In the genomic region with DNA sequence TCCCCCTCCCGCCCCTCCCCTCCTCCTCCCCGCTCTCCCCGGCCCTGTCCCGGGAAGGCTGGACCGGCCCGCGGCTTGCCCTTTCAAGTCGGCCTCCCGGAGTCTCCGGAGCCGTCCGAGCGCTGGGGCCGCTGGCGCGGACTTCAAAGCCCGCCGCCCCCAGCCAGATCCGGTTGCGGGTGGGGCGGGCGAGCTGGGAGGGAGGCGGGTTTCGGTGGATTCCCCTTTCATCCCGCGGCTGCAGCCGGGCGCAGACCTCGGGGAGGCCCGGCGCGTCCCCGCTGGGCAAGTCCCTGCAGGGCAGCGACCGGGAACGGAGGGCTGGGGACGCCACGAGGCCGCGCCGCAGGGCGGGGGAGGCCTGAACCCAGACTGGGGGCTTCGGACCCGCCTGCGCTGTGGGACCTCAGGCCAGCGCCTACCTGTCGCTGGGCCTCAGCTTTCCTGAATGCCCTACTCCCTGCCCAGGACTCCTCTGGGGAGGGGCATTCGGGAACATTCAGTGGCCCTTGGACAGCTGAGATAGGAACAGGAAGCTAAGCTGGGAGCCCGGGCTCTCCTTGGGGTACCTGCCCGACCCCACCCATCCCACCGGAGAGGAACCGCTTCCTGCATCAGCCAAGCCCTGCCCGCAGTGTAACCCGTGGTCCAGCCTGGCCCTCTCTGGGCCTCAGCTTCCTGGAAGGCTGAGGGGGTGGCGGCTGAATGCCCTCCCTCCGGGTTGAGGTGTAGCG, we compare ENCODE assay signal across 8 cellular contexts. TPM values are rescaled to one million over a fixed set of nuclear protein-coding genes. Genes with fewer than 3 reads are reported as not detected.
DNase-seq lines count a peak whose midpoint lies in the region; ATAC-seq and TF ChIP-seq lines count a peak whose summit lies in the region.

No MANE protein-coding gene starts in this region.

- peak; percentile 80 for DNase-seq in AG08396 (ENCODE audit: low spot score)
- peak; percentile 52 to 79 (median 68) for DNase-seq in body of pancreas
- DNase-seq in kidney epithelial cell (ENCODE audit: low read depth) = no peak
- no peak for DNase-seq in putamen (ENCODE audit: low spot score)
- no peak for DNase-seq in NCI-H510A (lab: John Stamatoyannopoulos, UW)
- no peak for DNase-seq in NCI-H1436 (lab: John Stamatoyannopoulos, UW)

- no peaks in the 10 kb centered on the region for H3K27me3 ChIP-seq in body of pancreas
- H3K27me3 ChIP-seq in kidney epithelial cell (ENCODE audit: control insufficient read depth, insufficient read depth, low read length) = no peaks in the 10 kb centered on the region

- H3K9me3 Mint-ChIP-seq in stimulated activated naive CD8-positive, alpha-beta T cell treated with anti-CD3 and anti-CD28 coated beads, Interleukin-15, Interleukin-2, amounts not matched to agents 100 ng/mL and 50 ng/mL, for 24 hours = no peaks in the 10 kb centered on the region

- no peaks in the 10 kb centered on the region for H3K36me3 ChIP-seq in body of pancreas (replicated peaks in 1 of 2; ENCODE audit: insufficient read depth in 1 of 2, low read depth in 2 of 2)
- H3K36me3 ChIP-seq in kidney epithelial cell (ENCODE audit: control insufficient read depth, insufficient read depth, low read length) = no peaks in the 10 kb centered on the region

- H3K27ac Mint-ChIP-seq in stimulated activated naive CD8-positive, alpha-beta T cell treated with anti-CD3 and anti-CD28 coated beads, Interleukin-15, Interleukin-2, amounts not matched to agents 100 ng/mL and 50 ng/mL, for 24 hours = peak overlapping the region; percentile 52

- no peaks in the 10 kb centered on the region for H3K9me3 ChIP-seq in body of pancreas

- 11 to 35% methylated on average over 5 to 36 of the region's 57 CpGs for WGBS in body of pancreas, 2 donors

- H3K4me3 ChIP-seq in body of pancreas (no peak overlapping the region), kidney epithelial cell (ENCODE audit: low read depth, low read length) (peak overlapping the region; percentile 37)

- no peaks in the 10 kb centered on the region for H3K36me3 Mint-ChIP-seq in stimulated activated naive CD8-positive, alpha-beta T cell treated with anti-CD3 and anti-CD28 coated beads, Interleukin-15, Interleukin-2, amounts not matched to agents 100 ng/mL and 50 ng/mL, for 24 hours (ENCODE audit: low read depth)

- H3K27ac ChIP-seq in body of pancreas = peak overlapping the region; percentile 26 to 61 (median 54)

- peak; percentile 48 for ATAC-seq in HG02610 (IDR thresholded peaks at IDR 0.05; ENCODE audit: unreplicated experiment)
- peak; percentile 69 for ATAC-seq in body of pancreas

- H3K4me3 Mint-ChIP-seq in stimulated activated naive CD8-positive, alpha-beta T cell treated with anti-CD3 and anti-CD28 coated beads, Interleukin-15, Interleukin-2, amounts not matched to agents 100 ng/mL and 50 ng/mL, for 24 hours = no peak overlapping the region

- intact Hi-C loops in body of pancreas (cut with DNase I) = no loop called here

- peak in 1 of 3 donors; percentile 15 for TF ChIP-seq POLR2A in body of pancreas (IDR thresholded peaks at IDR 0.05)

- TF ChIP-seq CTCF in body of pancreas (IDR thresholded peaks at IDR 0.05) = no peak
- no peak for TF ChIP-seq CTCF in kidney epithelial cell (IDR thresholded peaks at IDR 0.05; ENCODE audit: insufficient read depth, low read length, poor library complexity, severe bottlenecking)

- H3K27me3 Mint-ChIP-seq in stimulated activated naive CD8-positive, alpha-beta T cell treated with anti-CD3 and anti-CD28 coated beads, Interleukin-15, Interleukin-2, amounts not matched to agents 100 ng/mL and 50 ng/mL, for 24 hours = peaks cover 12% of the 10 kb centered on the region

- peaks cover 14% of the 10 kb centered on the region for H3K4me1 ChIP-seq in body of pancreas

- peaks cover 27% of the 10 kb centered on the region for H3K4me1 Mint-ChIP-seq in stimulated activated naive CD8-positive, alpha-beta T cell treated with anti-CD3 and anti-CD28 coated beads, Interleukin-15, Interleukin-2, amounts not matched to agents 100 ng/mL and 50 ng/mL, for 24 hours (ENCODE audit: low read depth)

RNA-seq across cellular contexts. Expression of gene C9orf50, which starts 23.4 kb away (rescaled TPM):
- total RNA-seq in body of pancreas (not detected), kidney epithelial cell (not detected in 2 replicates)

RNA-seq across cellular contexts. Expression of gene NTMT1, which starts 28.4 kb away (rescaled TPM):
- 10 to 100 TPM; 11.2 to 14.5 TPM for total RNA-seq in body of pancreas
- 52.6 and 57.2 TPM in 2 replicates for total RNA-seq in kidney epithelial cell

RNA-seq across cellular contexts. Expression of gene ASB6, which starts 44.4 kb away (rescaled TPM):
- total RNA-seq in body of pancreas (10 to 100 TPM; 12.7 to 14.5 TPM), kidney epithelial cell (27.0 and 32.0 TPM in 2 replicates)

Comparison
In these comparisons a context has a peak if more than half of its experiments do, and no peak if none do; other contexts are left out.
1. DNase-seq: peak in AG08396 (single experiment) and body of pancreas (4 of 4); none in kidney epithelial cell (single experiment), putamen (single experiment), NCI-H510A (single experiment) and NCI-H1436 (single experiment).